19 cellular contexts compared by ENCODE assay signal in genomic region chr14:69909831-69910550, GRCh38. TPM values are rescaled to one million over a fixed set of nuclear protein-coding genes. Genes with fewer than 3 reads are reported as not detected.
DNase-seq lines count a peak whose midpoint lies in the region; ATAC-seq, FAIRE-seq and TF ChIP-seq lines count a peak whose summit lies in the region.
"Had no signal": no experiment of that assay in that cellular context is flagged by ENCODE, and none has a peak within 500 bp of the region (broad histone marks: within the 10 kb centered on the region; RNA-seq: fewer than 3 reads in every experiment).

No MANE protein-coding gene starts in this region.

- H3K9me3 Mint-ChIP-seq in stimulated activated naive B cell treated with anti-CD40 and anti-IgM and Interleukin-4, amounts not matched to agents 10 μg/mL and 1 μg/mL and 100 μg/mL, for 72 hours = no peaks in the 10 kb centered on the region
- H3K9me3 Mint-ChIP-seq: HFFc6 had no signal

- no peaks in the 10 kb centered on the region for H3K27me3 ChIP-seq in MM.1S (replicated peaks; ENCODE audit: insufficient read depth, low read length)

- H3K27ac Mint-ChIP-seq in stimulated activated naive B cell treated with anti-CD40 and anti-IgM and Interleukin-4, amounts not matched to agents 10 μg/mL and 1 μg/mL and 100 μg/mL, for 72 hours = no peak overlapping the region
- H3K27ac Mint-ChIP-seq: CD4-positive, alpha-beta memory T cell; HFFc6 had no signal

- peaks cover 24% of the 10 kb centered on the region; the same call in 1 of the 2 replicates for H3F3A ChIP-seq in MM.1S (ENCODE audit: insufficient read depth, low read length)

- no peak for TF ChIP-seq CTCF in MM.1S (IDR thresholded peaks at IDR 0.05; ENCODE audit: low read length)

- H3K9me3 ChIP-seq in MM.1S (replicated peaks; ENCODE audit: insufficient read depth, low read length) = no peaks in the 10 kb centered on the region

- no peaks in the 10 kb centered on the region for H3K36me3 ChIP-seq in MM.1S (replicated peaks; ENCODE audit: insufficient read depth, low read length)

- H3K4me3 Mint-ChIP-seq in stimulated activated naive B cell treated with anti-CD40 and anti-IgM and Interleukin-4, amounts not matched to agents 10 μg/mL and 1 μg/mL and 100 μg/mL, for 72 hours = no peak overlapping the region
- H3K4me3 Mint-ChIP-seq: CD4-positive, alpha-beta memory T cell; HFFc6 had no signal

- peaks cover 2 to 12% of the 10 kb centered on the region in 2 donors for H3K27me3 Mint-ChIP-seq in stimulated activated naive B cell treated with anti-CD40 and anti-IgM and Interleukin-4, amounts not matched to agents 10 μg/mL and 1 μg/mL and 100 μg/mL, for 72 hours

- TF ChIP-seq POLR2A in GM12892 (IDR thresholded peaks at IDR 0.05; ENCODE audit: low read depth, low read length) = no peak

- no peak overlapping the region for H2AFZ ChIP-seq in MM.1S (ENCODE audit: low read length)
- H2AFZ ChIP-seq: GM23248 had no signal

- H3K4me1 Mint-ChIP-seq in stimulated activated naive B cell treated with anti-CD40 and anti-IgM and Interleukin-4, amounts not matched to agents 10 μg/mL and 1 μg/mL and 100 μg/mL, for 72 hours = no peaks in the 10 kb centered on the region
- H3K4me1 Mint-ChIP-seq: CD4-positive, alpha-beta memory T cell had no signal

- FAIRE-seq in GM12892 (lab: Jason Lieb, UNC) = no peak
- FAIRE-seq: GM19239 had no signal

- H3K9ac ChIP-seq in MM.1S (ENCODE audit: low read length) = no peak overlapping the region
- H3K9ac ChIP-seq: GM23248 had no signal

- H3K9me2 ChIP-seq in MM.1S (replicated peaks; ENCODE audit: insufficient read depth, low read length) = no peaks in the 10 kb centered on the region

- no peaks in the 10 kb centered on the region for H3K36me3 Mint-ChIP-seq in stimulated activated naive B cell treated with anti-CD40 and anti-IgM and Interleukin-4, amounts not matched to agents 10 μg/mL and 1 μg/mL and 100 μg/mL, for 72 hours
- H3K36me3 Mint-ChIP-seq: CD4-positive, alpha-beta memory T cell had no signal

- peaks cover 36% of the 10 kb centered on the region for H3K4me1 ChIP-seq in MM.1S (ENCODE audit: low read length)

- H3K79me2 ChIP-seq in MM.1S (ENCODE audit: low read length) = peaks cover 49% of the 10 kb centered on the region

- ATAC-seq in stimulated activated naive B cell treated with anti-CD40 and anti-IgM and Interleukin-4, amounts not matched to agents 10 μg/mL and 1 μg/mL and 100 μg/mL, for 72 hours (replicated peaks) = no peak
- ATAC-seq: HCT116 had no signal

- DNase-seq in MM.1S = no peak
- DNase-seq in superior temporal gyrus (ENCODE audit: extremely low spot score) = peak; percentile 50
- DNase-seq in GM12892 (ENCODE audit: insufficient read length) = no peak
- DNase-seq in stimulated activated naive B cell treated with anti-CD40 and anti-IgM and Interleukin-4, amounts not matched to agents 10 μg/mL and 1 μg/mL and 100 μg/mL, for 72 hours = no peak
- DNase-seq in T-helper 1 cell = no peak
- DNase-seq in AG08396 (ENCODE audit: low spot score) = no peak
- DNase-seq: CD4-positive, alpha-beta memory T cell; DMS153; DMS79; GF-D8; GM23248; HFFc6 had no signal

- H3K4me2 ChIP-seq in MM.1S (ENCODE audit: low read depth, low read length) = peak overlapping the region; percentile 90; the same call in 1 of the 2 replicates

- H3K27ac ChIP-seq in MM.1S (ENCODE audit: low read length) (no peak overlapping the region), angular gyrus (ENCODE audit: low read depth, low read length) (peak overlapping the region; percentile 91), cingulate gyrus (ENCODE audit: low read depth, low read length) (peak overlapping the region; percentile 80)
- H3K27ac ChIP-seq: C4-2B, GM23248, HL-60 had no signal

- H4K20me1 ChIP-seq in MM.1S (ENCODE audit: insufficient read depth, low read length) = no peaks in the 10 kb centered on the region

- no peak overlapping the region for H3K4me3 ChIP-seq in MM.1S (ENCODE audit: low read length)
- H3K4me3 ChIP-seq: GM23248 had no signal

RNA-seq across cellular contexts. Expression of gene SMOC1, which starts 30.8 kb away (rescaled TPM):
- polyA plus RNA-seq in GM12892 (2012; ENCODE audit: missing spikeins) = not detected
- polyA plus RNA-seq: BJ; CD4-positive, alpha-beta memory T cell had no signal
